In genomic region chr6:8108031-8108660, GRCh38 we compare ENCODE assay signal across 11 cellular contexts. TPM values are rescaled to one million over a fixed set of nuclear protein-coding genes. Genes with fewer than 3 reads are reported as not detected.
A peak's percentile ranks its signal among the peaks of the same experiment; 100 is the strongest.
DNase-seq lines count a peak whose midpoint lies in the region; ATAC-seq and TF ChIP-seq lines count a peak whose summit lies in the region.
"Had no signal": no experiment of that assay in that cellular context is flagged by ENCODE, and none has a peak within 500 bp of the region (broad histone marks: within the 10 kb centered on the region; RNA-seq: fewer than 3 reads in every experiment).

No MANE protein-coding gene starts in this region.

- no peaks in the 10 kb centered on the region for H3K4me1 Mint-ChIP-seq in activated T-cell treated with anti-CD3 and anti-CD28 coated beads, Interleukin-2, amount 50 U/mL, for 4 hours (ENCODE audit: low read depth)

- H3K4me3 ChIP-seq in fibroblast of lung (replicated peaks in 1 of 4; ENCODE audit: control extremely low read depth in 1 of 4, insufficient read depth in 1 of 4, low read depth in 3 of 4, low read length in 4 of 4) (no peak overlapping the region), skeletal muscle cell (ENCODE audit: low read depth, low read length) (no peak overlapping the region)

- in situ Hi-C loops in SK-MEL-5 (cut with HindIII; ENCODE audit: low pct_unique_long_range_greater_than_20kb, low sequenced_read_pairs), result no loop called here

- peak overlapping the region; percentile 73 for H3K27ac ChIP-seq in fibroblast of lung (ENCODE audit: insufficient read depth, low read length)
- H3K27ac ChIP-seq: VCaP had no signal

- no peaks in the 10 kb centered on the region for H3K27me3 ChIP-seq in fibroblast of lung (ENCODE audit: control insufficient read depth, insufficient read depth, low read length)

- no peaks in the 10 kb centered on the region for H3K9me3 Mint-ChIP-seq in activated T-cell treated with anti-CD3 and anti-CD28 coated beads, Interleukin-2, amount 50 U/mL, for 4 hours

- no peak overlapping the region for H3K9ac ChIP-seq in fibroblast of lung (ENCODE audit: insufficient read depth, low read length)

- no peaks in the 10 kb centered on the region for H3K9me3 ChIP-seq in fibroblast of lung (ENCODE audit: control insufficient read depth, insufficient read depth, low read depth, low read length)

- no peaks in the 10 kb centered on the region for H4K20me1 ChIP-seq in fibroblast of lung (ENCODE audit: control insufficient read depth, extremely low read depth, insufficient read depth, low read length)

- H3K79me2 ChIP-seq in fibroblast of lung (ENCODE audit: control insufficient read depth, insufficient read depth, low read length), result no peaks in the 10 kb centered on the region

- TF ChIP-seq CTCF in fibroblast of lung (conservative IDR thresholded peaks at IDR 0.05 in 1 of 2, IDR thresholded peaks at IDR 0.05 in 1 of 2; ENCODE audit: low read depth in 1 of 2, low read length in 2 of 2), result no peak

- ATAC-seq in GM18909 (IDR thresholded peaks at IDR 0.05; ENCODE audit: poor library complexity, unreplicated experiment) (no peak), GM21367 (IDR thresholded peaks at IDR 0.05; ENCODE audit: unreplicated experiment) (no peak)
- ATAC-seq in activated T-cell treated with anti-CD3 and anti-CD28 coated beads, Interleukin-2, amount 50 U/mL, for 4 hours, result no peak

- no peaks in the 10 kb centered on the region for H3K36me3 ChIP-seq in fibroblast of lung (ENCODE audit: control insufficient read depth, insufficient read depth, low read length)

- no peaks in the 10 kb centered on the region for H3K36me3 Mint-ChIP-seq in activated T-cell treated with anti-CD3 and anti-CD28 coated beads, Interleukin-2, amount 50 U/mL, for 4 hours (ENCODE audit: insufficient read depth)

- DNase-seq in GM04503 (ENCODE audit: low read depth), result peak; percentile 79
- DNase-seq in SK-MEL-5 (ENCODE audit: low read depth, low spot score), result peak; percentile 89
- peak; percentile 92 to 95 for DNase-seq in fibroblast of lung (ENCODE audit: low read depth in 2 of 2)
- peak; percentile 95 for DNase-seq in skeletal muscle cell (ENCODE audit: low read depth)
- DNase-seq in activated T-cell treated with anti-CD3 and anti-CD28 coated beads, Interleukin-2, amount 50 U/mL, for 4 hours, result no peak
- no peak for DNase-seq in midbrain (lab: John Stamatoyannopoulos, UW)
- DNase-seq: activated gamma-delta T cell, NCI-H345 had no signal

- peaks cover 30% of the 10 kb centered on the region for H3K27me3 Mint-ChIP-seq in activated T-cell treated with anti-CD3 and anti-CD28 coated beads, Interleukin-2, amount 50 U/mL, for 4 hours (ENCODE audit: low read depth)

- no peaks in the 10 kb centered on the region for H3K4me1 ChIP-seq in fibroblast of lung (ENCODE audit: control insufficient read depth, extremely low read depth, insufficient read depth, low read length)

- H3K4me3 Mint-ChIP-seq in activated T-cell treated with anti-CD3 and anti-CD28 coated beads, Interleukin-2, amount 50 U/mL, for 4 hours, result no peak overlapping the region

- H2AFZ ChIP-seq in fibroblast of lung (ENCODE audit: low read length), result peak overlapping the region; percentile 24

- H3K4me2 ChIP-seq in fibroblast of lung (ENCODE audit: extremely low read depth, insufficient read depth, low read length), result peak overlapping the region; percentile 5

RNA-seq across cellular contexts. Expression of gene EEF1E1, which starts 5.8 kb away (rescaled TPM):
- total RNA-seq in SK-MEL-5 (2014; rRNA removed; shearing (Covaris generic)), result 80.9 and 82.7 TPM in 2 replicates
- 80.7 and 88.5 TPM in 2 replicates for polyA plus RNA-seq in SK-MEL-5 (2015; cell fraction: cytosol; rRNA removed)
- polyA plus RNA-seq in SK-MEL-5 (2015; cell fraction: nucleus; rRNA removed), result 55.0 and 77.1 TPM in 2 replicates
- total RNA-seq in fibroblast of lung, result 24.9 and 38.1 TPM in 2 replicates
- 50.7 and 64.3 TPM in 2 replicates for polyA plus RNA-seq in fibroblast of lung
- polyA plus RNA-seq in fibroblast of lung (2012), result 39.0 and 47.1 TPM in 2 replicates
- 2.4 and 2.5 TPM in 2 replicates for polyA minus RNA-seq in fibroblast of lung (ENCODE audit: low replicate concordance)
- 100 to 1,000 TPM in 1 of 3 donors, 10 to 100 TPM in 2; 88.6 to 104 (median 96.8) TPM for total RNA-seq in activated T-cell treated with anti-CD3 and anti-CD28 coated beads, Interleukin-2, amount 50 U/mL, for 4 hours

RNA-seq across cellular contexts. Expression of gene BLOC1S5, which starts 44.0 kb away (rescaled TPM):
- total RNA-seq in SK-MEL-5 (2014; rRNA removed; shearing (Covaris generic)), result 23.2 and 26.4 TPM in 2 replicates
- 19.3 and 20.1 TPM in 2 replicates for polyA plus RNA-seq in SK-MEL-5 (2015; cell fraction: cytosol; rRNA removed)
- polyA plus RNA-seq in SK-MEL-5 (2015; cell fraction: nucleus; rRNA removed), result 2.4 and 6.2 TPM in 2 replicates
- total RNA-seq in fibroblast of lung, result 19.3 and 20.6 TPM in 2 replicates
- 10.1 and 10.5 TPM in 2 replicates for polyA plus RNA-seq in fibroblast of lung
- polyA plus RNA-seq in fibroblast of lung (2012), result 6.8 and 7.6 TPM in 2 replicates
- 0.39 and 0.74 TPM in 2 replicates for polyA minus RNA-seq in fibroblast of lung (ENCODE audit: low replicate concordance)
- total RNA-seq in activated T-cell treated with anti-CD3 and anti-CD28 coated beads, Interleukin-2, amount 50 U/mL, for 4 hours, result 10 to 100 TPM; 11.2 to 15.2 (median 15.0) TPM

Comparison
In these comparisons a context has a peak if more than half of its experiments do, and no peak if none do; other contexts are left out.
1. DNase-seq: peak in GM04503 (single experiment), SK-MEL-5 (single experiment), fibroblast of lung (2 of 2) and skeletal muscle cell (single experiment); none in activated T-cell treated with anti-CD3 and anti-CD28 coated beads, Interleukin-2, amount 50 U/mL, for 4 hours (single experiment) and midbrain (single experiment).